In the genomic region with DNA sequence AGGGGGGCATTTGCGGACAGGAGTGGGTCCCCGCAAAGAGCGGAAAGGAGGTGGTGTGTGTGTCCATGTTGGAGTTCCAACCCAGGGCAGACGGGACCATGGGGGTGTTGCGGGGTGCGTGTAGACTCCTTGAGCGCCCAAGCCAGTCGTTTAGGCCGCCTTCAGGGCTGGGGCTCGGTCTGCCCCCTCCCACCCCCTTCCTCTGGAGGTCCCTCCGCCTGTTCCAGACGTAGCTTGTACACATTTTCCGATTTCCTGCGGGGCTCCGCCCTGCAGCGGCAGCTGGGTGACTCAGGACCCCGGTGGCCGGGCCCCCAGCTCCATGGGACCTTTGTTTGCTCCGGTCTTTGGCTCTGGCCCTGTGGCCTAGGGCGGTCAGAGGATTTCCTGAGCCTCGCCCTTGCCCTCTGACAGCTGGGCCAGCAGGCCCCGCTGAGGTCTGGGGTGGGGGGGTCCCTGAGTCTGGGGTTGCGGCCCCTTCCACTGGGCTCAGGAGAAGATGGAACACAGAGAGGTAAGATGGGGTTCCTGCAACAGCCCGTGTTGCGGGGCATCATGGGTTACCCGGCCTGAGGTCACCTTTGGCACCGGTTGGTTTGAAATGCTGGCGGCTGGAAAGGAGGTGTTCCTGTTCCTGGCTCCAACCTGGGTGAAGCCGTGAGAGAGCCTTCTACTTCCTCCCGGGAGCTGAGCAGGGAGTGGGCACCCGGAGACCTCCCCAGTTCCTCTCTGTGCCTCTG, we compare ENCODE assay signal across 6 cellular contexts. TPM values are rescaled to one million over a fixed set of nuclear protein-coding genes. Genes with fewer than 3 reads are reported as not detected.
A peak's percentile ranks its signal among the peaks of the same experiment; 100 is the strongest.
DNase-seq lines count a peak whose midpoint lies in the region; ATAC-seq and TF ChIP-seq lines count a peak whose summit lies in the region.

No MANE protein-coding gene starts in this region.

- H3K27me3 ChIP-seq in ascending aorta (no peaks in the 10 kb centered on the region), muscle layer of duodenum (ENCODE audit: low read depth, low read length) (no peaks in the 10 kb centered on the region)

- H3K27ac ChIP-seq in ascending aorta, result peak overlapping the region; percentile 49 to 73
- peak overlapping the region; percentile 51 for H3K27ac ChIP-seq in muscle layer of duodenum (ENCODE audit: low read length)

- intact Hi-C loops in ascending aorta (cut with DNase I), result no loop called here

- H3K4me3 ChIP-seq in ascending aorta (peak overlapping the region in 1 of 2 donors; percentile 94), muscle layer of duodenum (ENCODE audit: low read depth in 1 of 2, low read length in 2 of 2) (peak overlapping the region; percentile 46 to 88)

- H3K36me3 ChIP-seq in ES-I3 (ENCODE audit: insufficient read depth, low read length) (no peaks in the 10 kb centered on the region), ascending aorta (no peaks in the 10 kb centered on the region), muscle layer of duodenum (ENCODE audit: control insufficient read depth in 1 of 2, insufficient read depth in 2 of 2, low read length in 2 of 2) (no peaks in the 10 kb centered on the region)

- no peak for ATAC-seq in HG03565 (IDR thresholded peaks at IDR 0.05; ENCODE audit: unreplicated experiment)

- TF ChIP-seq CTCF in ascending aorta (IDR thresholded peaks at IDR 0.05), result no peak

- no peak for DNase-seq in ascending aorta (ENCODE audit: low spot score in 2 of 2)
- no peak for DNase-seq in NOMO-1 (lab: John Stamatoyannopoulos, UW; ENCODE audit: unreplicated experiment in 2 of 2)
- DNase-seq in NOMO-1 treated with dmso at 0.1 percent for 144 hours (lab: John Stamatoyannopoulos, UW; ENCODE audit: unreplicated experiment), result no peak

- H3K9ac ChIP-seq in ES-I3 (ENCODE audit: low read depth, low read length), result peak overlapping the region; percentile 72

- H3K4me1 ChIP-seq in ES-I3 (ENCODE audit: insufficient read depth, low read length), result no peaks in the 10 kb centered on the region; the same call in 1 of the 2 replicates
- peaks cover 0 to 8% of the 10 kb centered on the region in 2 donors for H3K4me1 ChIP-seq in ascending aorta
- peaks cover 0 to 6% of the 10 kb centered on the region in 2 donors for H3K4me1 ChIP-seq in muscle layer of duodenum (ENCODE audit: control insufficient read depth in 1 of 2, insufficient read depth in 2 of 2, low read length in 2 of 2)

- H3K9me3 ChIP-seq in ES-I3 (ENCODE audit: control insufficient read depth, insufficient read depth, low read length) (no peaks in the 10 kb centered on the region), ascending aorta (no peaks in the 10 kb centered on the region), muscle layer of duodenum (ENCODE audit: control insufficient read depth in 1 of 2, low read length in 2 of 2) (no peaks in the 10 kb centered on the region)

RNA-seq across cellular contexts. Expression of gene PKN3, which starts 1.5 kb away (rescaled TPM):
- 28.8 TPM for total RNA-seq in ascending aorta

RNA-seq across cellular contexts. Expression of gene SET, which starts 14.8 kb away (rescaled TPM):
- 102 TPM for total RNA-seq in ascending aorta

RNA-seq across cellular contexts. Expression of gene ZDHHC12, which starts 20.1 kb away (rescaled TPM):
- 49.6 TPM for total RNA-seq in ascending aorta

RNA-seq across cellular contexts. Expression of gene DYNC2I2, which starts 47.1 kb away (rescaled TPM):
- total RNA-seq in ascending aorta, result 49.9 TPM
